Comparison of ENCODE assay signal across 8 cellular contexts in genomic region chr3:53346922-53347260, GRCh38. TPM values are rescaled to one million over a fixed set of nuclear protein-coding genes. Genes with fewer than 3 reads are reported as not detected.
DNase-seq lines count a peak whose midpoint lies in the region; ATAC-seq and TF ChIP-seq lines count a peak whose summit lies in the region.

No MANE protein-coding gene starts in this region.

- peak overlapping the region; percentile 90 to 95 for H3K4me3 ChIP-seq in CD4-positive, alpha-beta memory T cell (ENCODE audit: low read length in 2 of 2)
- H3K4me3 ChIP-seq in kidney epithelial cell (ENCODE audit: low read depth, low read length) (peak overlapping the region; percentile 78), thyroid gland (replicated peaks in 1 of 3) (peak overlapping the region; percentile 87 to 97 (median 96))

- POLR2A ChIA-PET in CD4-positive, alpha-beta memory T cell (lab: Charles Lee; ENCODE audit: partially characterized antibody) = interaction anchor here (1.2 to 2.1 kb wide), 8 partner anchors 10 to 545 kb away, joined by 3 to 24 read pairs (median 8); partner anchors contain the start of genes SELENOK and TKT

- no peaks in the 10 kb centered on the region for H3K9me3 Mint-ChIP-seq in CD4-positive, alpha-beta memory T cell
- H3K9me3 Mint-ChIP-seq in activated naive CD4-positive, alpha-beta T cell treated with anti-CD3 and anti-CD28 coated beads, Interleukin-2, amount 50 U/mL, for 72 hours = no peaks in the 10 kb centered on the region

- no peaks in the 10 kb centered on the region for H3K27me3 Mint-ChIP-seq in CD4-positive, alpha-beta memory T cell

- H3K27ac ChIP-seq in CD4-positive, alpha-beta memory T cell (ENCODE audit: low read depth, low read length) = peak overlapping the region; percentile 99
- H3K27ac ChIP-seq in thyroid gland = peak overlapping the region; percentile 84 to 93 (median 92)

- WGBS in thyroid gland, 2 donors = 0 to 1% methylated on average over 11 of the region's 11 CpGs

- peak overlapping the region; percentile 98 to 100 (median 99) for H3K4me3 Mint-ChIP-seq in CD4-positive, alpha-beta memory T cell

- peaks cover 28% of the 10 kb centered on the region for H3K4me1 ChIP-seq in CD4-positive, alpha-beta memory T cell (ENCODE audit: insufficient read depth, low read length)
- peaks cover 17 to 22% of the 10 kb centered on the region in 2 donors for H3K4me1 ChIP-seq in thyroid gland

- peak; percentile 8 for ATAC-seq in HG03025 (IDR thresholded peaks at IDR 0.05; ENCODE audit: low FRiP score, unreplicated experiment)
- peak in 1 of 2 donors; percentile 6 for ATAC-seq in activated naive CD4-positive, alpha-beta T cell treated with anti-CD3 and anti-CD28 coated beads, Interleukin-2, amount 50 U/mL, for 72 hours

- H3K36me3 Mint-ChIP-seq in CD4-positive, alpha-beta memory T cell = peaks cover 8 to 34% of the 10 kb centered on the region in 2 donors
- peaks cover 16 to 18% of the 10 kb centered on the region in 2 donors for H3K36me3 Mint-ChIP-seq in activated naive CD4-positive, alpha-beta T cell treated with anti-CD3 and anti-CD28 coated beads, Interleukin-2, amount 50 U/mL, for 72 hours

- intact Hi-C loops in CD4-positive, alpha-beta memory T cell (cut with micrococcal nuclease) = loop anchor here (1.0 to 5.0 kb wide), 3 partner anchors 92 to 545 kb away; partner anchors contain the start of gene RFT1
- intact Hi-C loops in thyroid gland (cut with DNase I) = loop anchor here (10.0 kb wide), 1 partner anchor 222 kb away; no protein-coding TSS in a partner anchor

- H3K4me1 Mint-ChIP-seq in CD4-positive, alpha-beta memory T cell = peaks cover 24 to 50% (median 37%) of the 10 kb centered on the region in 4 donors

- H3K27ac Mint-ChIP-seq in CD4-positive, alpha-beta memory T cell = peak overlapping the region; percentile 97 to 100 (median 99)
- peak overlapping the region; percentile 99 to 100 for H3K27ac Mint-ChIP-seq in activated naive CD4-positive, alpha-beta T cell treated with anti-CD3 and anti-CD28 coated beads, Interleukin-2, amount 50 U/mL, for 72 hours

- DNase-seq in CD4-positive, alpha-beta memory T cell = peak in 1 of 5 donors; percentile 4
- DNase-seq in activated naive CD4-positive, alpha-beta T cell treated with anti-CD3 and anti-CD28 coated beads, Interleukin-2, amount 50 U/mL, for 72 hours (ENCODE audit: low spot score in 2 of 2) = no peak
- DNase-seq in kidney epithelial cell (ENCODE audit: low read depth) = no peak
- no peak for DNase-seq in thyroid gland
- DNase-seq in NAMALWA (ENCODE audit: low spot score) = no peak
- DNase-seq in NK-92 (lab: John Stamatoyannopoulos, UW; ENCODE audit: unreplicated experiment) = no peak
- no peak for DNase-seq in kidney glomerular epithelial cell (lab: John Stamatoyannopoulos, UW)

- TF ChIP-seq CTCF in kidney epithelial cell (IDR thresholded peaks at IDR 0.05; ENCODE audit: insufficient read depth, low read length, poor library complexity, severe bottlenecking) (no peak), thyroid gland (IDR thresholded peaks at IDR 0.05) (no peak)

- no peaks in the 10 kb centered on the region for H3K9me3 ChIP-seq in CD4-positive, alpha-beta memory T cell (ENCODE audit: control insufficient read depth in 1 of 2, low read length in 2 of 2)
- H3K9me3 ChIP-seq in thyroid gland = no peaks in the 10 kb centered on the region

- no peaks in the 10 kb centered on the region for H3K36me3 ChIP-seq in CD4-positive, alpha-beta memory T cell (ENCODE audit: insufficient read depth, low read length)
- H3K36me3 ChIP-seq in kidney epithelial cell (ENCODE audit: control insufficient read depth, insufficient read depth, low read length) (no peaks in the 10 kb centered on the region), thyroid gland (no peaks in the 10 kb centered on the region)

- CTCF ChIA-PET in CD4-positive, alpha-beta memory T cell (lab: Charles Lee; ENCODE audit: partially characterized antibody) = interaction anchor here (1.0 to 1.2 kb wide), 2 partner anchors 10 to 35 kb away, joined by 3 to 4 read pairs; no protein-coding TSS in a partner anchor

- no peaks in the 10 kb centered on the region for H3K27me3 ChIP-seq in CD4-positive, alpha-beta memory T cell (ENCODE audit: insufficient read depth, low read length)
- no peaks in the 10 kb centered on the region for H3K27me3 ChIP-seq in kidney epithelial cell (ENCODE audit: control insufficient read depth, insufficient read depth, low read length)
- no peaks in the 10 kb centered on the region for H3K27me3 ChIP-seq in thyroid gland

- no peak for TF ChIP-seq POLR2A in thyroid gland (IDR thresholded peaks at IDR 0.05)

RNA-seq across cellular contexts. Expression of gene DCP1A, which starts 0.5 kb away (rescaled TPM):
- total RNA-seq in CD4-positive, alpha-beta memory T cell = 10 to 100 TPM; 40.9 to 43.5 TPM
- 10 to 100 TPM; 75.2 to 94.1 TPM for polyA plus RNA-seq in CD4-positive, alpha-beta memory T cell
- total RNA-seq in activated naive CD4-positive, alpha-beta T cell treated with anti-CD3 and anti-CD28 coated beads, Interleukin-2, amount 50 U/mL, for 72 hours = 10 to 100 TPM; 35.4 to 36.7 TPM
- total RNA-seq in kidney epithelial cell = 15.6 and 21.0 TPM in 2 replicates
- 10 to 100 TPM; 20.9 to 30.6 (median 23.3) TPM for total RNA-seq in thyroid gland
